1 cellular context compared by ENCODE assay signal in the genomic region with DNA sequence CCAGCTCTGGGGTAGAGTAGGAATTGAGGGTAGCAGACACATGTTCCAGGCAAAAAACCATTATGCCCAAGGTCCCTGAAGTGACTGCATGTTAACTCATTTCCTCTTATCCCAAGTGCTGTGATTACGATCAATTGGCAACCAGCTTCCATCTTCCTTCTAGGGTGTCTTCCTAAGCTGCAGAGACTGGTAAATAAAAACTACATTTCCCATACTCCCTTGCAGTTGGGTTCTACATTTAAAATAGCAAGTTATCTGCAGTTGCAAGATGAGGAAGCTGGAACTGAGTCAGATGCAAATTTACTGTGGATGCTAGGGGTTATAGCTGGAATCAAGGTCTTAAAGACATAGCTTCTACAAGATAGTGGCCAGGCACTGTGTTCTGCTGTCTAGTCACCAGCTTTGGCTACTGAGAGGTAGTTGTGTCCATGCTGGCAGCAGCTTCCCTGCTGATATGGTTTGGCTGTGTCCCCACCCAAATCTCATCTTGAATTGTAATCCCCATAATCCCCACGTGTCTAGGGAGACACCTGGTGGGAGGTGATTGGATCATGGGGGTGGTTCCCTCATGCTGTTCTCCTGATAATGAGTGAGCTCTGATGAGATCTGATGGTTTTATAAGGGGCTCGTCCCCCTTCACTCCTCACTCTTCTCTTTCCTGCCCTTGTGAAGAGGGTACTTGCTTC.
TF ChIP-seq lines count a peak whose summit lies in the region.

No MANE protein-coding gene starts in this region.

TF ChIP-seq in K562, 482 proteins besides CTCF, POLR2A, EP300 and RAD21 (continued from another document and continues in another):
- TF ChIP-seq, protein P1, sequence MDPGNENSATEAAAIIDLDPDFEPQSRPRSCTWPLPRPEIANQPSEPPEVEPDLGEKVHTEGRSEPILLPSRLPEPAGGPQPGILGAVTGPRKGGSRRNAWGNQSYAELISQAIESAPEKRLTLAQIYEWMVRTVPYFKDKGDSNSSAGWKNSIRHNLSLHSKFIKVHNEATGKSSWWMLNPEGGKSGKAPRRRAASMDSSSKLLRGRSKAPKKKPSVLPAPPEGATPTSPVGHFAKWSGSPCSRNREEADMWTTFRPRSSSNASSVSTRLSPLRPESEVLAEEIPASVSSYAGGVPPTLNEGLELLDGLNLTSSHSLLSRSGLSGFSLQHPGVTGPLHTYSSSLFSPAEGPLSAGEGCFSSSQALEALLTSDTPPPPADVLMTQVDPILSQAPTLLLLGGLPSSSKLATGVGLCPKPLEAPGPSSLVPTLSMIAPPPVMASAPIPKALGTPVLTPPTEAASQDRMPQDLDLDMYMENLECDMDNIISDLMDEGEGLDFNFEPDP (CRISPR knock-in tag; IDR thresholded peaks at IDR 0.05) = no peak
- TF ChIP-seq YBX1 (IDR thresholded peaks at IDR 0.05) (no peak), PTTG1 (tag; IDR thresholded peaks at IDR 0.05; ENCODE audit: low read depth) (no peak), NR2C1 (IDR thresholded peaks at IDR 0.05) (no peak), NR2C1 (tag; IDR thresholded peaks at IDR 0.05) (peak; percentile 51), TAL1 (IDR thresholded peaks at IDR 0.05) (peak; percentile 50; the same call in 1 of the 2 replicates), NFIC (IDR thresholded peaks at IDR 0.05) (peak; percentile 19; the same call in 1 of the 2 replicates), ESRRA (IDR thresholded peaks at IDR 0.05; ENCODE audit: borderline replicate concordance, low read depth) (0 out of 2 replicates have a peak, but pooled peaks have one; percentile 33), FOXM1 (IDR thresholded peaks at IDR 0.05; ENCODE audit: low read depth) (peak; percentile 65), FOXM1 (CRISPR knock-in tag; IDR thresholded peaks at IDR 0.05; ENCODE audit: low read depth) (no peak), CTBP1 (IDR thresholded peaks at IDR 0.05; ENCODE audit: borderline replicate concordance) (peak; percentile 46), TOE1 (IDR thresholded peaks at IDR 0.05; ENCODE audit: borderline replicate concordance) (0 out of 2 replicates have a peak, but pooled peaks have one; percentile 15), TOE1 (CRISPR knock-in tag; IDR thresholded peaks at IDR 0.05; ENCODE audit: borderline replicate concordance, low read depth) (no peak), CBFA2T2 (conservative IDR thresholded peaks at IDR 0.05) (peak; percentile 53), SIN3B (IDR thresholded peaks at IDR 0.05; ENCODE audit: low read depth) (no peak), ZNF444 (CRISPR knock-in tag; IDR thresholded peaks at IDR 0.05) (no peak), CBFA2T3 (IDR thresholded peaks at IDR 0.05) (peak; percentile 69), NUFIP1 (IDR thresholded peaks at IDR 0.05; ENCODE audit: partially characterized antibody) (no peak), DPF2 (IDR thresholded peaks at IDR 0.05) (0 out of 2 replicates have a peak, but pooled peaks have one; percentile 11), ZBTB40 (IDR thresholded peaks at IDR 0.05) (no peak), ZBTB40 (CRISPR knock-in tag; IDR thresholded peaks at IDR 0.05) (no peak), SRSF3 (IDR thresholded peaks at IDR 0.05; ENCODE audit: insufficient read depth, low read length) (no peak), ZNF764 (CRISPR knock-in tag; IDR thresholded peaks at IDR 0.05; ENCODE audit: low read depth) (no peak), JUNB (CRISPR knock-in tag; conservative IDR thresholded peaks at IDR 0.05) (no peak), ZNF143 (CRISPR knock-in tag; IDR thresholded peaks at IDR 0.05) (peak; percentile 78), L3MBTL2 (IDR thresholded peaks at IDR 0.05) (peak; percentile 25), SMARCC2 (IDR thresholded peaks at IDR 0.05; ENCODE audit: low read depth) (0 out of 2 replicates have a peak, but pooled peaks have one; percentile 7), HCFC1 (IDR thresholded peaks at IDR 0.05; ENCODE audit: low read depth, low read length) (peak; percentile 79), SOX6 (IDR thresholded peaks at IDR 0.05) (0 out of 2 replicates have a peak, but pooled peaks have one; percentile 27)
- TF ChIP-seq, protein P2, sequence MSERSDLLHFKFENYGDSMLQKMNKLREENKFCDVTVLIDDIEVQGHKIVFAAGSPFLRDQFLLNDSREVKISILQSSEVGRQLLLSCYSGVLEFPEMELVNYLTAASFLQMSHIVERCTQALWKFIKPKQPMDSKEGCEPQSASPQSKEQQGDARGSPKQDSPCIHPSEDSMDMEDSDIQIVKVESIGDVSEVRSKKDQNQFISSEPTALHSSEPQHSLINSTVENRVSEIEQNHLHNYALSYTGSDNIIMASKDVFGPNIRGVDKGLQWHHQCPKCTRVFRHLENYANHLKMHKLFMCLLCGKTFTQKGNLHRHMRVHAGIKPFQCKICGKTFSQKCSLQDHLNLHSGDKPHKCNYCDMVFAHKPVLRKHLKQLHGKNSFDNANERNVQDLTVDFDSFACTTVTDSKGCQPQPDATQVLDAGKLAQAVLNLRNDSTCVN (CRISPR knock-in tag; IDR thresholded peaks at IDR 0.05) = no peak
- TF ChIP-seq, protein P3, sequence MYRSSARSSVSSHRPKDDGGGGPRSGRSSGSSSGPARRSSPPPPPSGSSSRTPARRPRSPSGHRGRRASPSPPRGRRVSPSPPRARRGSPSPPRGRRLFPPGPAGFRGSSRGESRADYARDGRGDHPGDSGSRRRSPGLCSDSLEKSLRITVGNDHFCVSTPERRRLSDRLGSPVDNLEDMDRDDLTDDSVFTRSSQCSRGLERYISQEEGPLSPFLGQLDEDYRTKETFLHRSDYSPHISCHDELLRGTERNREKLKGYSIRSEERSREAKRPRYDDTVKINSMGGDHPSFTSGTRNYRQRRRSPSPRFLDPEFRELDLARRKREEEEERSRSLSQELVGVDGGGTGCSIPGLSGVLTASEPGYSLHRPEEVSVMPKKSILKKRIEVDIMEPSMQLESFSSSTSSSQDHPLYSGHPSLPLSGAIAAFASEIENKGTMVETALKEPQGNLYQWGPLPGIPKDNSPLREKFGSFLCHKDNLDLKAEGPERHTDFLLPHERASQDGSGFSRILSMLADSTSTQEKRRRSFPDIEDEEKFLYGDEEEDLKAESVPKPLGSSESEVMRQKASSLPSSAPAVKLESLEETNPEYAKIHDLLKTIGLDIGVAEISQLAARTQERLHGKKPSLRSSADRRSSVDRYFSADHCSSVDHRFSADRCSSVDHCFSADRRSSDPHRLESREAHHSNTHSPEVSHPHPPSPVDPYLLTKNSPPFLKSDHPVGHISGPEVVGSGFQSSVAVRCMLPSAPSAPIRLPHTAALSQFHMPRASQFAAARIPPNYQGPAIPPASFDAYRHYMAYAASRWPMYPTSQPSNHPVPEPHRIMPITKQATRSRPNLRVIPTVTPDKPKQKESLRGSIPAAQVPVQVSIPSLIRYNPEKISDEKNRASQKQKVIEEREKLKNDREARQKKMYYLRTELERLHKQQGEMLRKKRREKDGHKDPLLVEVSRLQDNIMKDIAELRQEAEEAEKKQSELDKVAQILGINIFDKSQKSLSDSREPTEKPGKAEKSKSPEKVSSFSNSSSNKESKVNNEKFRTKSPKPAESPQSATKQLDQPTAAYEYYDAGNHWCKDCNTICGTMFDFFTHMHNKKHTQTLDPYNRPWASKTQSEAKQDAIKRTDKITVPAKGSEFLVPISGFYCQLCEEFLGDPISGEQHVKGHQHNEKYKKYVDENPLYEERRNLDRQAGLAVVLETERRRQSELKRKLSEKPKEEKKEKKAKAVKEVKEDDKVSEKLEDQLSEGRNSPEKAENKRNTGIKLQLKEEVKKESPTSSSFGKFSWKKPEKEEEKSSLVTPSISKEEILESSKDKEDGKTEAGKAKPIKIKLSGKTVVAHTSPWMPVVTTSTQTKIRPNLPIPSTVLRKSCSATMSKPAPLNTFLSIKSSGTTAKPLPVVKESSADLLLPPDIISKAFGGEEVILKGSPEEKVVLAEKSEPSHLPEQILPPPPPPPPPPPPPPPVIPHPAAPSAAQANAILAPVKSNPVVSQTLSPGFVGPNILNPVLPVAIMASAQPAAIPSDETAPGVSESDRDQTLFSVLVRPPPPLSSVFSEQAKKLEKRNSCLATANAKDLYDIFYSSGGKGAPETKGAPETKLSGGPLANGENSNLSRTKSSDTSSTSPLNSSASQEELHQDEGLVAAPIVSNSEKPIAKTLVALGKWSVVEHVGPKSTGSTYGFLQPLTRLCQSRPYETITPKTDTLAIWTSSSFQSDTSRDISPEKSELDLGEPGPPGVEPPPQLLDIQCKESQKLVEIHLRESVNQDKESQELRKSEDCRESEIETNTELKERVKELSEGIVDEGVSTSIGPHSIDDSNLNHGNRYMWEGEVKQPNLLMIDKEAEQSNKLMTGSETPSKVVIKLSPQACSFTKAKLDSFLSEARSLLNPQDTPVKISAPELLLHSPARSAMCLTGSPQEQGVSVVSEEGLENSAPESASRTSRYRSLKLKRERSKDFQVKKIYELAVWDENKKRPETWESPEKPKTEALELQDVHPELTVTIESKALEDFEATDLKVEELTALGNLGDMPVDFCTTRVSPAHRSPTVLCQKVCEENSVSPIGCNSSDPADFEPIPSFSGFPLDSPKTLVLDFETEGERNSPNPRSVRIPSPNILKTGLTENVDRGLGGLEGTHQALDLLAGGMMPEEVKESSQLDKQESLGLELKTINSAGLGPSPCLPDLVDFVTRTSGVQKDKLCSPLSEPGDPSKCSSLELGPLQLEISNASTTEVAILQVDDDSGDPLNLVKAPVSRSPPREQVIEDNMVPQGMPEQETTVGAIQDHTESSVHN (IDR thresholded peaks at IDR 0.05; ENCODE audit: borderline replicate concordance in 1 of 2, low read depth in 1 of 2) = no peak
- TF ChIP-seq, protein P4, sequence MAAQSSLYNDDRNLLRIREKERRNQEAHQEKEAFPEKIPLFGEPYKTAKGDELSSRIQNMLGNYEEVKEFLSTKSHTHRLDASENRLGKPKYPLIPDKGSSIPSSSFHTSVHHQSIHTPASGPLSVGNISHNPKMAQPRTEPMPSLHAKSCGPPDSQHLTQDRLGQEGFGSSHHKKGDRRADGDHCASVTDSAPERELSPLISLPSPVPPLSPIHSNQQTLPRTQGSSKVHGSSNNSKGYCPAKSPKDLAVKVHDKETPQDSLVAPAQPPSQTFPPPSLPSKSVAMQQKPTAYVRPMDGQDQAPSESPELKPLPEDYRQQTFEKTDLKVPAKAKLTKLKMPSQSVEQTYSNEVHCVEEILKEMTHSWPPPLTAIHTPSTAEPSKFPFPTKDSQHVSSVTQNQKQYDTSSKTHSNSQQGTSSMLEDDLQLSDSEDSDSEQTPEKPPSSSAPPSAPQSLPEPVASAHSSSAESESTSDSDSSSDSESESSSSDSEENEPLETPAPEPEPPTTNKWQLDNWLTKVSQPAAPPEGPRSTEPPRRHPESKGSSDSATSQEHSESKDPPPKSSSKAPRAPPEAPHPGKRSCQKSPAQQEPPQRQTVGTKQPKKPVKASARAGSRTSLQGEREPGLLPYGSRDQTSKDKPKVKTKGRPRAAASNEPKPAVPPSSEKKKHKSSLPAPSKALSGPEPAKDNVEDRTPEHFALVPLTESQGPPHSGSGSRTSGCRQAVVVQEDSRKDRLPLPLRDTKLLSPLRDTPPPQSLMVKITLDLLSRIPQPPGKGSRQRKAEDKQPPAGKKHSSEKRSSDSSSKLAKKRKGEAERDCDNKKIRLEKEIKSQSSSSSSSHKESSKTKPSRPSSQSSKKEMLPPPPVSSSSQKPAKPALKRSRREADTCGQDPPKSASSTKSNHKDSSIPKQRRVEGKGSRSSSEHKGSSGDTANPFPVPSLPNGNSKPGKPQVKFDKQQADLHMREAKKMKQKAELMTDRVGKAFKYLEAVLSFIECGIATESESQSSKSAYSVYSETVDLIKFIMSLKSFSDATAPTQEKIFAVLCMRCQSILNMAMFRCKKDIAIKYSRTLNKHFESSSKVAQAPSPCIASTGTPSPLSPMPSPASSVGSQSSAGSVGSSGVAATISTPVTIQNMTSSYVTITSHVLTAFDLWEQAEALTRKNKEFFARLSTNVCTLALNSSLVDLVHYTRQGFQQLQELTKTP (IDR thresholded peaks at IDR 0.05; ENCODE audit: low read depth in 1 of 2, partially characterized antibody in 2 of 2) = peak in 1 of 2 experiments; percentile 50
